1 cellular context compared by ENCODE assay signal in the genomic region with DNA sequence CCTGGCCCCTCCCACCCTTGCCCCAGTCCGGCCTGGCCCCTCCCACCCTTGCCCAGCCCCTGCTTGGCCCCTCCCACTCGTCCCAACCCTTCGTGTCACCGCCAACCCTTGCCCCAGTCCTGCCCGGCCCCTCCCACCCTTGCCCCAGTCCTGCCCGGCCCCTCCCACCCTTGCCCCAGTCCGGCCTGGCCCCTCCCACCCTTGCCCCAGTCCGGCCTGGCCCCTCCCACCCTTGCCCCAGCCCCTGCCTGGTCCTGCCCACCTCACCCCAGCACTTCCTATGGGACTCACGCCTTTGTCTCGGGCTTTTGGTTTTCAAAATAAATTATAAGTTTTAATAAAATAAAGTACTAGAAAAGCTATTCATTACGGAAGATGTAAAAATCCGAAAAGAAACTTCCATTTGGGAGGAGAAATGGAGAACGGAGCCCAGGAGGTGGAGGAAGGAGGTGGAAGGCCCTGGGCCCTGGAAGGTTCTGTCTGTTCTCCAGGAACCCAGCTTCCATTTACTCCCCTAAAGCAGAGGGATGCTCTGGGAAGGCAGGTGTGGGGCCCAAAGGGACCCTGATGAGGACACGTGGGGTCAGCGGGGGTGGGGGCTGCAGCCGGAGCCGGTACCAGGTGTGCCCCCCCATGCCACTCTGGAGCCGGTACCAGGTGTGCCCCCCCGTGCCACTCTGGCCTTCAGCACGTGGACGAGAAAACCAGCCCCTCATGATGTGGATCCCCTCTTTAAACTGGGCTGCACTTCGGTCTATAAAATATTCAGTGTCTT.
A peak's percentile ranks its signal among the peaks of the same experiment; 100 is the strongest.
TF ChIP-seq lines count a peak whose summit lies in the region.

No MANE protein-coding gene starts in this region.

TF ChIP-seq in HEK293, 187 proteins besides CTCF, POLR2A, EP300 and RAD21 (continued from another document):
- TF ChIP-seq PATZ1 (tag by site-specific recombination; IDR thresholded peaks at IDR 0.05) = peak; percentile 48
